In the genomic region with DNA sequence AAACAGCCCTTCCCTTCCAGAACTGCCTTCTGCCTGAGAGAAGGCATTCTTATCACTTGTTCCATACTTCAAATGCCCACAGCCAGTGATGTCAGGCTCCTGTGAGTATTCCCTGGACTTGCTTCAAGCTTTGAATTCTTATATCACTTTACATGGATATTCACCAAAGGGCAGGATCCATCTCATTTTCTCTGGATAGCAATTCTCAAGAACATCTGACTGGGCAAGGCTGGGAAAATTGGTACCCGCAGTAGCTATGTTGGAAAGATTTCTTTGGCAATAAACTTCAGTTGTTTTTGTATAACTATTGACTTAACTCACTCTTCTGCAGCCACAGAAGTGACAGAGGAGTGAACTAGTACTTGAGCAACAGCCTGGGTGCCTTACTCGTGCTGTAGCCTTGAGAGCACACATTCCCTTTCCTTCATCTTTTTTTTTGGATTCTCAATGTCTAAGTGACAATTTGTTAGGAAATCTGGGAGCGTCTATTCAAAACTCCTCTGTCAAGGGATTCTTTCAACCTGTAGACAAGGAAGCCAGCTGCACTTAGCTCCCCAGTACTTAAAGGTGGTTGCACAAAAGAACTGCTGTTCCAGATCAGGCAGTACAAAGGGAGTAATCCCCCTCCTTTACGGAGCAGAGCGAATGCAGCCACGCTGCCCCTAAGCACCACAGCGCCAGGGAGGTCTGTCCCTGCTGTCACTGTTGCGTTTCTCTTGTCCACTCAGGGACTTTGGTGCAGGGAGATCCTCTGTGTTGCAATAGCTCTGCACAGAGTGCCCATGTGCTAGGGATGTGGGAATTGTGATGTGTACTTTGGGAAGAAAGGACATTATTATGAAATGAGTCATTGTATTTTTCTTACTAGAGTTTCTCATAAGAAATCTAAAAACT, we compare ENCODE assay signal across 9 cellular contexts.
DNase-seq lines count a peak whose midpoint lies in the region; TF ChIP-seq lines count a peak whose summit lies in the region.
"Had no signal": no experiment of that assay in that cellular context is flagged by ENCODE, and none has a peak within 500 bp of the region (broad histone marks: within the 10 kb centered on the region; RNA-seq: fewer than 3 reads in every experiment).

No MANE protein-coding gene starts in this region.

- H3K9me3 ChIP-seq in WERI-Rb-1 (ENCODE audit: severe bottlenecking), result no peaks in the 10 kb centered on the region

- no peaks in the 10 kb centered on the region for H3K36me3 ChIP-seq in WERI-Rb-1

- H3K27me3 ChIP-seq in WERI-Rb-1 (ENCODE audit: insufficient read depth, low read depth, severe bottlenecking), result no peaks in the 10 kb centered on the region

- TF ChIP-seq CTCF in WERI-Rb-1 (IDR thresholded peaks at IDR 0.05; ENCODE audit: low read depth, low read length), result no peak

- H3K27ac ChIP-seq in WERI-Rb-1, result no peak overlapping the region

- DNase-seq in GM04503 (ENCODE audit: low read depth), result peak; percentile 86
- DNase-seq in WERI-Rb-1, result peak; percentile 10
- peak; percentile 44 for DNase-seq in globus pallidus (ENCODE audit: low spot score)
- DNase-seq in pulmonary artery endothelial cell (ENCODE audit: low read depth, low spot score), result peak; percentile 51
- DNase-seq in NCI-H1092 treated with DMSO at 0.1 percent for 48 hours (lab: John Stamatoyannopoulos, UW), result no peak
- no peak for DNase-seq in DMS 273 treated with DMSO at 0.1 percent for 48 hours (lab: John Stamatoyannopoulos, UW)
- no peak for DNase-seq in NCI-H2196 treated with DMSO at 0.1 percent for 48 hours (lab: John Stamatoyannopoulos, UW; ENCODE audit: unreplicated experiment)
- no peak for DNase-seq in NCI-H1092 (lab: John Stamatoyannopoulos, UW)
- DNase-seq: NCI-H524 had no signal

- H3K4me3 ChIP-seq in WERI-Rb-1 (ENCODE audit: low read depth, low read length), result no peak overlapping the region

Comparison
In these comparisons a context has a peak if more than half of its experiments do, and no peak if none do; other contexts are left out.
1. DNase-seq: peak in GM04503 (single experiment), WERI-Rb-1 (single experiment), globus pallidus (single experiment) and pulmonary artery endothelial cell (single experiment); none in NCI-H1092 treated with DMSO at 0.1 percent for 48 hours (single experiment), DMS 273 treated with DMSO at 0.1 percent for 48 hours (single experiment), NCI-H2196 treated with DMSO at 0.1 percent for 48 hours (single experiment) and NCI-H1092 (single experiment).